In the genomic region with DNA sequence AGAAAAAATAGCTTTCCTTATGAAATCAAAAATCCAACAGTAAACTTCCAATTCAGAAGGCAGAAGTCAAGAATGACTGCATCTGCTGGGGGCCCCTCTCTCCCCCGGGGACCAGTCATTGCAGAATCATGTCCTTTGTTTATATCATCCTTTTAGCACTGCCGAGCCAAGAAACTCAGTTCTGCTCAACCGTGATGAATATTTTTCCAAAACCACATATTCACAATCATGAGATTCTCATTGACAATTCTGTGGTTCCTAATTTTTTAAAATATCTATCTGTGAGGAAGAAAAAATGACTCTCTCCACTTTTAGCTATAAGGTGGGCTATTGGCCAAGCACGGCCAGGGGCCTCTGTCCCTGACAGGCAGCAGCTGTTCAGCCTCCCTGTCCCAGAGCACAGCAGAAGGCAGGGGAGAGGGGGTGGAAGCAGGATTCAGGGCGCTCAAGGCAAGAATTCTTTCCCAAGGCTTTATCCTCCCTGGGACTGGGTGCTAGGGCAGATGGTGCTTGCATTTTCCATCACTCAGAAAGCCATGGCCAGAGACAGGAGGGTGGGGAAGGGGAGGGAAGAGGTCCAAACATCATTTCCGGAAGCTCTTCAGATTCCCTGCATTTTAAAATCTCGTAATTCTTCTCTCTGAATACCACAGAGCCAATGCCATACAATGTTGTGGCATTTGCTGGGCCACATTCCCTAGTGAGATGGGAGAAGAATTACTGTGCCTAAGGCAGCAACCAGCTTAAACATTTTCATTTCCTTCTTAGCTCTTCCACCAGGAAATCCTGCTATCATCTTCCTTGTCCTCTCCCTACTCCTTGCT, we compare ENCODE assay signal across 1 cellular context.
TF ChIP-seq lines count a peak whose summit lies in the region.

No MANE protein-coding gene starts in this region.

TF ChIP-seq in WTC11, 78 proteins besides CTCF, POLR2A, EP300 and RAD21 (continued from another document):
- TF ChIP-seq, protein P1, sequence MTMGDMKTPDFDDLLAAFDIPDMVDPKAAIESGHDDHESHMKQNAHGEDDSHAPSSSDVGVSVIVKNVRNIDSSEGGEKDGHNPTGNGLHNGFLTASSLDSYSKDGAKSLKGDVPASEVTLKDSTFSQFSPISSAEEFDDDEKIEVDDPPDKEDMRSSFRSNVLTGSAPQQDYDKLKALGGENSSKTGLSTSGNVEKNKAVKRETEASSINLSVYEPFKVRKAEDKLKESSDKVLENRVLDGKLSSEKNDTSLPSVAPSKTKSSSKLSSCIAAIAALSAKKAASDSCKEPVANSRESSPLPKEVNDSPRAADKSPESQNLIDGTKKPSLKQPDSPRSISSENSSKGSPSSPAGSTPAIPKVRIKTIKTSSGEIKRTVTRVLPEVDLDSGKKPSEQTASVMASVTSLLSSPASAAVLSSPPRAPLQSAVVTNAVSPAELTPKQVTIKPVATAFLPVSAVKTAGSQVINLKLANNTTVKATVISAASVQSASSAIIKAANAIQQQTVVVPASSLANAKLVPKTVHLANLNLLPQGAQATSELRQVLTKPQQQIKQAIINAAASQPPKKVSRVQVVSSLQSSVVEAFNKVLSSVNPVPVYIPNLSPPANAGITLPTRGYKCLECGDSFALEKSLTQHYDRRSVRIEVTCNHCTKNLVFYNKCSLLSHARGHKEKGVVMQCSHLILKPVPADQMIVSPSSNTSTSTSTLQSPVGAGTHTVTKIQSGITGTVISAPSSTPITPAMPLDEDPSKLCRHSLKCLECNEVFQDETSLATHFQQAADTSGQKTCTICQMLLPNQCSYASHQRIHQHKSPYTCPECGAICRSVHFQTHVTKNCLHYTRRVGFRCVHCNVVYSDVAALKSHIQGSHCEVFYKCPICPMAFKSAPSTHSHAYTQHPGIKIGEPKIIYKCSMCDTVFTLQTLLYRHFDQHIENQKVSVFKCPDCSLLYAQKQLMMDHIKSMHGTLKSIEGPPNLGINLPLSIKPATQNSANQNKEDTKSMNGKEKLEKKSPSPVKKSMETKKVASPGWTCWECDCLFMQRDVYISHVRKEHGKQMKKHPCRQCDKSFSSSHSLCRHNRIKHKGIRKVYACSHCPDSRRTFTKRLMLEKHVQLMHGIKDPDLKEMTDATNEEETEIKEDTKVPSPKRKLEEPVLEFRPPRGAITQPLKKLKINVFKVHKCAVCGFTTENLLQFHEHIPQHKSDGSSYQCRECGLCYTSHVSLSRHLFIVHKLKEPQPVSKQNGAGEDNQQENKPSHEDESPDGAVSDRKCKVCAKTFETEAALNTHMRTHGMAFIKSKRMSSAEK (CRISPR knock-in tag; IDR thresholded peaks at IDR 0.05; ENCODE audit: borderline replicate concordance), result no peak
- TF ChIP-seq ZNF263 (CRISPR knock-in tag; IDR thresholded peaks at IDR 0.05; ENCODE audit: low read depth), result no peak
- TF ChIP-seq ZBTB21 (CRISPR knock-in tag; IDR thresholded peaks at IDR 0.05; ENCODE audit: borderline replicate concordance), result no peak
- TF ChIP-seq JAZF1 (CRISPR knock-in tag; IDR thresholded peaks at IDR 0.05), result no peak
- no peak for TF ChIP-seq NFE2L1 (CRISPR knock-in tag; IDR thresholded peaks at IDR 0.05)
- TF ChIP-seq MXD4 (CRISPR knock-in tag; IDR thresholded peaks at IDR 0.05; ENCODE audit: borderline replicate concordance), result no peak
- TF ChIP-seq, protein P2, sequence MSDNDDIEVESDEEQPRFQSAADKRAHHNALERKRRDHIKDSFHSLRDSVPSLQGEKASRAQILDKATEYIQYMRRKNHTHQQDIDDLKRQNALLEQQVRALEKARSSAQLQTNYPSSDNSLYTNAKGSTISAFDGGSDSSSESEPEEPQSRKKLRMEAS (CRISPR knock-in tag; IDR thresholded peaks at IDR 0.05), result no peak
